Comparison of ENCODE assay signal across 1 cellular context in the genomic region with DNA sequence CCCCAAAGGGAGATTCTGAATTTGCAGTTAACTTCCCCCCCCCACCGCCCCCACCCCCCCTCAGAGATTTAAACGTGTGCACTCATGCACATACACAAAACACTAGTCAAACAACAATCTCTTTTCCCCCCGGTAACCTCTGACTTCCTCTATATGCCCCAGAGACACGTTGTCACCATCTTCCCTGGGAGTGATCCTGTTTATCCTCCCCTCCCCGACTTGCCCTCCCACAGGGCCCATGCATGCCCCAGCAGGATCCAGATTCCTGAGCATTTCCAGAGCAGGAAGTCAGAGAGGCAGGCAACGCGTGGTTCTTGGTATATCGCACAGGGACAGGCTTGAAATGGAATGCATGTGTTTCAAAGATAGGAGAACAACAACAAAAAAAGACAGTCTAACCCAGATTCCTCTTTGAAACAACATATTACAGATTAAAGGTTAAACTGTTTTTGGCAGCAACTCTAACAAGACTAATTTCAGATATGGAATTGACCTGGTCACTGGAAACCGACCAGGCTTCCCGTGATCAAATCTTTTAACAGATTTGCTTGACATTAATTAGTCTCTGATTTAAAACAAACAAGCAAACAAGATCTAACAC.
A peak's percentile ranks its signal among the peaks of the same experiment; 100 is the strongest.
TF ChIP-seq lines count a peak whose summit lies in the region.

No MANE protein-coding gene starts in this region.

TF ChIP-seq in HepG2, 621 proteins besides CTCF, POLR2A, EP300 and RAD21 (continued from another document and continues in another):
- TF ChIP-seq, protein P1, sequence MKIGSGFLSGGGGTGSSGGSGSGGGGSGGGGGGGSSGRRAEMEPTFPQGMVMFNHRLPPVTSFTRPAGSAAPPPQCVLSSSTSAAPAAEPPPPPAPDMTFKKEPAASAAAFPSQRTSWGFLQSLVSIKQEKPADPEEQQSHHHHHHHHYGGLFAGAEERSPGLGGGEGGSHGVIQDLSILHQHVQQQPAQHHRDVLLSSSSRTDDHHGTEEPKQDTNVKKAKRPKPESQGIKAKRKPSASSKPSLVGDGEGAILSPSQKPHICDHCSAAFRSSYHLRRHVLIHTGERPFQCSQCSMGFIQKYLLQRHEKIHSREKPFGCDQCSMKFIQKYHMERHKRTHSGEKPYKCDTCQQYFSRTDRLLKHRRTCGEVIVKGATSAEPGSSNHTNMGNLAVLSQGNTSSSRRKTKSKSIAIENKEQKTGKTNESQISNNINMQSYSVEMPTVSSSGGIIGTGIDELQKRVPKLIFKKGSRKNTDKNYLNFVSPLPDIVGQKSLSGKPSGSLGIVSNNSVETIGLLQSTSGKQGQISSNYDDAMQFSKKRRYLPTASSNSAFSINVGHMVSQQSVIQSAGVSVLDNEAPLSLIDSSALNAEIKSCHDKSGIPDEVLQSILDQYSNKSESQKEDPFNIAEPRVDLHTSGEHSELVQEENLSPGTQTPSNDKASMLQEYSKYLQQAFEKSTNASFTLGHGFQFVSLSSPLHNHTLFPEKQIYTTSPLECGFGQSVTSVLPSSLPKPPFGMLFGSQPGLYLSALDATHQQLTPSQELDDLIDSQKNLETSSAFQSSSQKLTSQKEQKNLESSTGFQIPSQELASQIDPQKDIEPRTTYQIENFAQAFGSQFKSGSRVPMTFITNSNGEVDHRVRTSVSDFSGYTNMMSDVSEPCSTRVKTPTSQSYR (CRISPR knock-in tag; IDR thresholded peaks at IDR 0.05; ENCODE audit: borderline replicate concordance), result no peak
- TF ChIP-seq RERE (CRISPR knock-in tag; IDR thresholded peaks at IDR 0.05; ENCODE audit: low read depth), result no peak
- TF ChIP-seq ZNF414 (CRISPR knock-in tag; IDR thresholded peaks at IDR 0.05), result no peak
- peak; percentile 52; the same call in 1 of the 2 replicates for TF ChIP-seq POLR2G (IDR thresholded peaks at IDR 0.05; ENCODE audit: low read depth, low read length)
- no peak for TF ChIP-seq ZNF326 (CRISPR knock-in tag; IDR thresholded peaks at IDR 0.05; ENCODE audit: borderline replicate concordance)
- no peak for TF ChIP-seq ETV6 (CRISPR knock-in tag; conservative IDR thresholded peaks at IDR 0.05)
- no peak; the same call in 1 of the 2 replicates for TF ChIP-seq ZBTB20 (CRISPR knock-in tag; IDR thresholded peaks at IDR 0.05; ENCODE audit: borderline replicate concordance, low read depth)
- no peak for TF ChIP-seq CBX1 (IDR thresholded peaks at IDR 0.05; ENCODE audit: low read depth)
- TF ChIP-seq SP5 (CRISPR knock-in tag; IDR thresholded peaks at IDR 0.05; ENCODE audit: borderline replicate concordance, low read depth), result peak; percentile 79
- TF ChIP-seq ZBTB40 (IDR thresholded peaks at IDR 0.05), result no peak
- TF ChIP-seq ZBTB40 (CRISPR knock-in tag; IDR thresholded peaks at IDR 0.05), result no peak
- TF ChIP-seq ZNF567 (CRISPR knock-in tag; IDR thresholded peaks at IDR 0.05; ENCODE audit: borderline replicate concordance), result no peak
- TF ChIP-seq ZSCAN22 (CRISPR knock-in tag; IDR thresholded peaks at IDR 0.05), result no peak
- TF ChIP-seq ZNF430 (CRISPR knock-in tag; IDR thresholded peaks at IDR 0.05), result 0 out of 2 replicates have a peak, but pooled peaks have one; percentile 8
- no peak for TF ChIP-seq NCOA1 (CRISPR knock-in tag; IDR thresholded peaks at IDR 0.05)
- TF ChIP-seq ZXDC (CRISPR knock-in tag; IDR thresholded peaks at IDR 0.05), result no peak
- TF ChIP-seq ZNF362 (CRISPR knock-in tag; IDR thresholded peaks at IDR 0.05; ENCODE audit: borderline replicate concordance), result no peak
- TF ChIP-seq SIN3A (IDR thresholded peaks at IDR 0.05; ENCODE audit: borderline replicate concordance, low read depth, low read length), result no peak
- no peak for TF ChIP-seq ZNF749 (CRISPR knock-in tag; IDR thresholded peaks at IDR 0.05; ENCODE audit: borderline replicate concordance)
- TF ChIP-seq TP53 (CRISPR knock-in tag; conservative IDR thresholded peaks at IDR 0.05), result no peak
- TF ChIP-seq ZBTB43 (CRISPR knock-in tag; conservative IDR thresholded peaks at IDR 0.05), result 0 out of 2 replicates have a peak, but pooled peaks have one; percentile 43
- no peak for TF ChIP-seq ATRX (CRISPR knock-in tag; IDR thresholded peaks at IDR 0.05; ENCODE audit: borderline replicate concordance)
- peak; percentile 25 for TF ChIP-seq YY1 (IDR thresholded peaks at IDR 0.05; ENCODE audit: insufficient read depth, insufficient replicate concordance, low read depth, low read length)
- TF ChIP-seq ATAD3A (CRISPR knock-in tag; IDR thresholded peaks at IDR 0.05), result no peak
- no peak for TF ChIP-seq MTERF4 (CRISPR knock-in tag; IDR thresholded peaks at IDR 0.05)
